Comparison of ENCODE assay signal across 6 cellular contexts in the genomic region with DNA sequence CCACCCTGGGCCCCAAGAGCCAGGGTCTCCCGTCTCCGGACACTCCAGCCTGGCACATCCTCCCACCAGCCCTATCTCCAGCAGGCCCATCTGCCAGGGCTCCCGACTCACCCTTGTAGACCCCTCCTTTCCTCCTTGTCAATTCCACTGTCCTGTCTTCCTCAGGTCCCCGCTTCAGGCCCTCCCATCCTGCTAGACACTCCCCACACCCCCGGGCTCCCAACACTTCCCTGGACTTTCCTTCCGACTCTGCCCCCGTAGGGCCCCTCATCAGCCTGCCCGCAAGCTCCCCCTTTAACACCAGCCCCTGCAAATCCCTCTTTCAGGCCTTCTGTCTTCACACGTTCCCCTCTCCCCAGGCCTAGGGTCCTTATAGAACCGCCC. TPM values are rescaled to one million over a fixed set of nuclear protein-coding genes. Genes with fewer than 3 reads are reported as not detected.
DNase-seq lines count a peak whose midpoint lies in the region; ATAC-seq and TF ChIP-seq lines count a peak whose summit lies in the region.

No MANE protein-coding gene starts in this region.

- no peaks in the 10 kb centered on the region for H3F3A ChIP-seq in SU-DHL-6 (ENCODE audit: insufficient read depth)

- H3K4me3 ChIP-seq in SU-DHL-6 (ENCODE audit: insufficient read depth, low read length, poor library complexity, severe bottlenecking) (peak overlapping the region; percentile 84), kidney epithelial cell (ENCODE audit: low read depth, low read length) (peak overlapping the region; percentile 69)

- H4K20me1 ChIP-seq in SU-DHL-6 (ENCODE audit: low read depth, low read length): no peaks in the 10 kb centered on the region

- peak; percentile 16 for DNase-seq in AG20443 (ENCODE audit: low spot score)
- no peak for DNase-seq in kidney epithelial cell (ENCODE audit: low read depth)
- DNase-seq in omental fat pad (ENCODE audit: low spot score): no peak
- DNase-seq in midbrain (lab: John Stamatoyannopoulos, UW): no peak

- H3K27me3 ChIP-seq in SU-DHL-6 (ENCODE audit: low read length) (no peaks in the 10 kb centered on the region), kidney epithelial cell (ENCODE audit: control insufficient read depth, insufficient read depth, low read length) (no peaks in the 10 kb centered on the region)

- H3K27ac ChIP-seq in SU-DHL-6 (ENCODE audit: low read depth, low read length): no peak overlapping the region

- no peaks in the 10 kb centered on the region for H3K9me2 ChIP-seq in SU-DHL-6 (replicated peaks; ENCODE audit: insufficient read depth, low read length)

- no peaks in the 10 kb centered on the region for H3K9me3 ChIP-seq in SU-DHL-6 (ENCODE audit: insufficient read depth, low read length)

- H3K36me3 ChIP-seq in SU-DHL-6 (ENCODE audit: low read length) (no peaks in the 10 kb centered on the region), kidney epithelial cell (ENCODE audit: control insufficient read depth, insufficient read depth, low read length) (no peaks in the 10 kb centered on the region)

- peak overlapping the region; percentile 73 for H3K4me2 ChIP-seq in SU-DHL-6 (ENCODE audit: low read depth, low read length, poor library complexity, severe bottlenecking)

- H3K9ac ChIP-seq in SU-DHL-6 (ENCODE audit: low read length): peak overlapping the region; percentile 80

- no peak for TF ChIP-seq CTCF in SU-DHL-6 (IDR thresholded peaks at IDR 0.05; ENCODE audit: insufficient read depth, low read length, poor library complexity, severe bottlenecking)
- TF ChIP-seq CTCF in kidney epithelial cell (IDR thresholded peaks at IDR 0.05; ENCODE audit: insufficient read depth, low read length, poor library complexity, severe bottlenecking): no peak
- TF ChIP-seq CTCF in omental fat pad (IDR thresholded peaks at IDR 0.05): no peak

- H2AFZ ChIP-seq in SU-DHL-6 (ENCODE audit: low read depth, low read length, severe bottlenecking): no peak overlapping the region

- H3K79me2 ChIP-seq in SU-DHL-6 (ENCODE audit: insufficient read depth, low read length): peaks cover 11% of the 10 kb centered on the region; the same call in 1 of the 2 replicates

- no peak for ATAC-seq in GM21737 (IDR thresholded peaks at IDR 0.05; ENCODE audit: unreplicated experiment)
- no peak for ATAC-seq in omental fat pad (ENCODE audit: low FRiP score)

RNA-seq across cellular contexts. Expression of a gene that starts 1.1 kb away (rescaled TPM):
- total RNA-seq in kidney epithelial cell: 16.8 and 18.1 TPM in 2 replicates
- total RNA-seq in omental fat pad: 10 to 100 TPM in 3 of 4 donors, 1 to 10 TPM in 1; 7.8 to 17.3 (median 12.3) TPM

RNA-seq across cellular contexts. Expression of a gene that starts 7.0 kb away (rescaled TPM):
- 115 and 117 TPM in 2 replicates for total RNA-seq in kidney epithelial cell
- 100 to 1,000 TPM in 3 of 4 donors, 10 to 100 TPM in 1; 90.8 to 131 (median 116) TPM for total RNA-seq in omental fat pad

RNA-seq across cellular contexts. Expression of a gene that starts 13.9 kb away (rescaled TPM):
- total RNA-seq in kidney epithelial cell (5.5 and 6.4 TPM in 2 replicates), omental fat pad (1 to 10 TPM; 1.1 to 3.2 (median 2.5) TPM)

RNA-seq across cellular contexts. Expression of a gene that starts 29.5 kb away (rescaled TPM):
- 55.6 and 63.3 TPM in 2 replicates for total RNA-seq in kidney epithelial cell
- total RNA-seq in omental fat pad: 100 to 1,000 TPM in 3 of 4 donors, 10 to 100 TPM in 1; 89.8 to 124 (median 116) TPM

RNA-seq across cellular contexts. Expression of a gene that starts 50.8 kb away (rescaled TPM):
- total RNA-seq in kidney epithelial cell (26.4 and 35.0 TPM in 2 replicates), omental fat pad (10 to 100 TPM; 16.0 to 30.9 (median 19.6) TPM)
